In the genomic region with DNA sequence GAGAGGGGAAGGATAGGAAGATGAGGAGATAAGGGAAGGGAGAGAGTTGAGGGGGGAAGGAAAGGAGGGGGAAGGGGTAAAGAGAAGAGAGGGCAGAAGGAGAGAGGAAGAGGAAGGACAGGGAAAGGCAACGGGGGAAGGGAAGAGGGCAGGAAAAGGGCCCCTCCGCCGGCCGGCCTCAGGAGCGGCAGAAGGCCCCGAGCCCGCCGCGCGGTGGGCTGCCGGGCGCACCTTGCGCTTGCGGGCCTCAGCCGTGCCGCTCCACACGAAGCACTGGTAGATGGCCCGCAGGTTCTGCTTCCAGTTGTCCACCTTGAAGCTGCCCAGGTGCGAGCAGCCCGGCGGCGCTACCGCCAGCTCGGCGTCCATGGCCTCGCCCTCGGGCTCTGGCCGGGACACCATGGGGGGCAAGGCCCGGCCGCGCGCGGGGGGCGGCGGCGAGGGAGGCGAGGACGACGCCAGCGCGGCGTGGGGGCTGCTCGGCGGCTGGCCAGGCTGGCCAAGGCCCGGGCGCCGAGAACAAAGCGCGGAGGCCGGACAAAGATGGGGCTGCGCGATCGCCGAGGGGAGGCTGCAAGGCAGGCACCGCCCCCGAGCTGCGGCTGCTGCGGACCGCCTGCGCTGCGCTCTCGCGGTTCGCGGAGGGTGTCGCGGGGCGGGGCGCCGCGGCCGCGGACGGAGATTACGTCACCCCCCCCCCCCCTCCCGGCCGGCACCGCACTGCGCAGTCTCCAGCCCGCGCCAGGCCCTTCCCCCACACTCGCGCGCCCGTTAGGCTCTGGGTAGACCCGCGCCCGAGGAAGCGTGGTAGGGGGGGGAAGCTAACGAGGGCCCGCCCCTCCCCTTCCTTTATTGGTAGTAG, we compare ENCODE assay signal across 8 cellular contexts. TPM values are rescaled to one million over a fixed set of nuclear protein-coding genes. Genes with fewer than 3 reads are reported as not detected.
DNase-seq lines count a peak whose midpoint lies in the region; ATAC-seq and TF ChIP-seq lines count a peak whose summit lies in the region.

A gene (minus strand): TSS at position 578 of the 862 bp plus-strand sequence. CDS start 176 bp downstream, at position 402.

- BruUV-seq in PC-3 (replicated peaks; lab: Mats Ljungman, UMichigan) = no TSS peak

- no peaks in the 10 kb centered on the region for H3K9me3 ChIP-seq in PC-3 (ENCODE audit: low read length)

- CTCF ChIA-PET in PC-3 (lab: Charles Lee) = interaction anchor here (0.6 to 1.5 kb wide), 5 partner anchors 16 to 57 kb away, joined by 3 to 21 read pairs (median 6); no protein-coding TSS in a partner anchor

- intact Hi-C loops in PC-3 (cut with micrococcal nuclease) = no loop called here

- TF ChIP-seq CTCF in PC-3 (conservative IDR thresholded peaks at IDR 0.05; ENCODE audit: low read depth, low read length) (no peak), retinal pigment epithelial cell (conservative IDR thresholded peaks at IDR 0.05; ENCODE audit: low read depth, low read length) (no peak)

- peaks cover 18% of the 10 kb centered on the region for H3K4me1 ChIP-seq in PC-3 (ENCODE audit: insufficient read depth, low read length)

- H3K36me3 ChIP-seq in PC-3 (ENCODE audit: low read depth, low read length) = peaks cover 3% of the 10 kb centered on the region

- H3K9ac ChIP-seq in PC-3 (ENCODE audit: low read length) = peak within 1 kb of the TSS; percentile 98

- no peaks in the 10 kb centered on the region for H3K9me2 ChIP-seq in PC-3 (replicated peaks; ENCODE audit: low read length)

- H3F3A ChIP-seq in PC-3 (ENCODE audit: low read length, unreplicated experiment) = no peaks in the 10 kb centered on the region

- H3K27me3 ChIP-seq in PC-3 (ENCODE audit: low read length) = no peaks in the 10 kb centered on the region

- 0% methylated on average over 47 to 88 of the region's 91 CpGs for WGBS in adipose tissue, 3 donors

- peak within 1 kb of the TSS; percentile 99 for H3K4me3 ChIP-seq in PC-3 (ENCODE audit: low read length)
- peak within 1 kb of the TSS; percentile 94 for H3K4me3 ChIP-seq in retinal pigment epithelial cell (ENCODE audit: low read length)

- H3K4me2 ChIP-seq in PC-3 (ENCODE audit: low read length) = peak within 1 kb of the TSS; percentile 82

- H3K79me2 ChIP-seq in PC-3 (ENCODE audit: low read length) = peaks cover 51% of the 10 kb centered on the region

- POLR2A ChIA-PET in PC-3 (lab: Charles Lee; ENCODE audit: unreplicated experiment) = interaction anchor here (0.6 to 1.8 kb wide), 4 partner anchors 28 to 189 kb away, joined by 3 to 10 read pairs (median 4); no protein-coding TSS in a partner anchor

- ATAC-seq in GM18907 (IDR thresholded peaks at IDR 0.05; ENCODE audit: unreplicated experiment) = peak; percentile 68
- ATAC-seq in HG03066 (IDR thresholded peaks at IDR 0.05; ENCODE audit: low read depth, unreplicated experiment) = peak; percentile 48
- peak; percentile 68 for ATAC-seq in PC-3

- H3K27ac ChIP-seq in PC-3 (ENCODE audit: low read length) (peak within 1 kb of the TSS; percentile 87), adipose tissue (ENCODE audit: low read depth, low read length) (peak within 1 kb of the TSS; percentile 99)

- peak; percentile 98 for DNase-seq in CD1c-positive myeloid dendritic cell (ENCODE audit: extremely low spot score)
- DNase-seq in PC-3 = no peak
- DNase-seq in hepatic stellate cell (ENCODE audit: low spot score) = peak; percentile 95
- no peak for DNase-seq in retinal pigment epithelial cell (ENCODE audit: low read depth)
- DNase-seq in HK-2 (ENCODE audit: unreplicated experiment) = no peak

- peak within 1 kb of the TSS; percentile 76 for H2AFZ ChIP-seq in PC-3 (ENCODE audit: low read length)

- H4K20me1 ChIP-seq in PC-3 (ENCODE audit: low read length) = peaks cover 40% of the 10 kb centered on the region

RNA-seq across cellular contexts. Expression of the gene that starts here (rescaled TPM):
- total RNA-seq in PC-3 (2014; rRNA removed) = 188 and 215 TPM in 2 replicates
- 10 to 100 TPM; 37.8 to 47.9 (median 43.5) TPM for polyA plus RNA-seq in adipose tissue

Comparison
In these comparisons a context has a peak if more than half of its experiments do, and no peak if none do; other contexts are left out.
1. DNase-seq: peak in CD1c-positive myeloid dendritic cell (single experiment) and hepatic stellate cell (single experiment); none in PC-3 (single experiment), retinal pigment epithelial cell (single experiment) and HK-2 (single experiment).
2. Peak in every context shown above with its lines, with median percentiles within 50 percentile points of each other: ATAC-seq.